2 cellular contexts compared by ENCODE assay signal in the genomic region with DNA sequence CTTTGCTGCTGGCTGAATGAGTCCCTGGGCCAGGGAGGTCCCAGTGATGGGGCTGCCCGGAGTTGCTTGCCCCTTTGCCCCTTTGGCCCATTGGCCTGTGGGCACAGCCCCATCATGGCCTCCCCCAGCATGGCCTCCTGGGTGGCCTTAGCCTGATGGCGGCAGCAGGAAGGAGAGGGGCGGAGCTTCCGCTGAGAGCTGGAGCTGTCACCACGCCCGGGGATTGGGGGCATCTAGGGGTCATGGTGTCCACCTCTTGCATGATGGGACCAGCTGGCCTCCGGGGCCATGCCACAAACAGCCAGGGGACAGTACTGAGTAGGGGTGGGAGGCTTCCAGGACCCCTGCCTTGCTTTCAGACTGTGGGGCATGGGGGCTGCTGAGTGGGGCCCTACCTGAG.
TF ChIP-seq lines count a peak whose summit lies in the region.

No MANE protein-coding gene starts in this region.

TF ChIP-seq in HCT116, 20 proteins besides CTCF, POLR2A, EP300 and RAD21:
- TF ChIP-seq, protein P1, sequence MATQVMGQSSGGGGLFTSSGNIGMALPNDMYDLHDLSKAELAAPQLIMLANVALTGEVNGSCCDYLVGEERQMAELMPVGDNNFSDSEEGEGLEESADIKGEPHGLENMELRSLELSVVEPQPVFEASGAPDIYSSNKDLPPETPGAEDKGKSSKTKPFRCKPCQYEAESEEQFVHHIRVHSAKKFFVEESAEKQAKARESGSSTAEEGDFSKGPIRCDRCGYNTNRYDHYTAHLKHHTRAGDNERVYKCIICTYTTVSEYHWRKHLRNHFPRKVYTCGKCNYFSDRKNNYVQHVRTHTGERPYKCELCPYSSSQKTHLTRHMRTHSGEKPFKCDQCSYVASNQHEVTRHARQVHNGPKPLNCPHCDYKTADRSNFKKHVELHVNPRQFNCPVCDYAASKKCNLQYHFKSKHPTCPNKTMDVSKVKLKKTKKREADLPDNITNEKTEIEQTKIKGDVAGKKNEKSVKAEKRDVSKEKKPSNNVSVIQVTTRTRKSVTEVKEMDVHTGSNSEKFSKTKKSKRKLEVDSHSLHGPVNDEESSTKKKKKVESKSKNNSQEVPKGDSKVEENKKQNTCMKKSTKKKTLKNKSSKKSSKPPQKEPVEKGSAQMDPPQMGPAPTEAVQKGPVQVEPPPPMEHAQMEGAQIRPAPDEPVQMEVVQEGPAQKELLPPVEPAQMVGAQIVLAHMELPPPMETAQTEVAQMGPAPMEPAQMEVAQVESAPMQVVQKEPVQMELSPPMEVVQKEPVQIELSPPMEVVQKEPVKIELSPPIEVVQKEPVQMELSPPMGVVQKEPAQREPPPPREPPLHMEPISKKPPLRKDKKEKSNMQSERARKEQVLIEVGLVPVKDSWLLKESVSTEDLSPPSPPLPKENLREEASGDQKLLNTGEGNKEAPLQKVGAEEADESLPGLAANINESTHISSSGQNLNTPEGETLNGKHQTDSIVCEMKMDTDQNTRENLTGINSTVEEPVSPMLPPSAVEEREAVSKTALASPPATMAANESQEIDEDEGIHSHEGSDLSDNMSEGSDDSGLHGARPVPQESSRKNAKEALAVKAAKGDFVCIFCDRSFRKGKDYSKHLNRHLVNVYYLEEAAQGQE (IDR thresholded peaks at IDR 0.05; ENCODE audit: low read depth): no peak

TF ChIP-seq in K562, 482 proteins besides CTCF, POLR2A, EP300 and RAD21:
- TF ChIP-seq PTRF (tag; IDR thresholded peaks at IDR 0.05): no peak
- peak; percentile 56 for TF ChIP-seq CEBPG (CRISPR knock-in tag; IDR thresholded peaks at IDR 0.05)
- no peak for TF ChIP-seq CEBPG (tag; conservative IDR thresholded peaks at IDR 0.05 in 1 of 2, IDR thresholded peaks at IDR 0.05 in 1 of 2)
- TF ChIP-seq YY1 (IDR thresholded peaks at IDR 0.05; ENCODE audit: borderline replicate concordance in 1 of 3, control insufficient read depth in 1 of 3, extremely low read depth in 1 of 3, insufficient read depth in 3 of 3, insufficient read length in 1 of 3, insufficient replicate concordance in 2 of 3, low read depth in 1 of 3, low read length in 2 of 3): peak; percentile 19 to 70 (median 31)
- TF ChIP-seq, protein P2, sequence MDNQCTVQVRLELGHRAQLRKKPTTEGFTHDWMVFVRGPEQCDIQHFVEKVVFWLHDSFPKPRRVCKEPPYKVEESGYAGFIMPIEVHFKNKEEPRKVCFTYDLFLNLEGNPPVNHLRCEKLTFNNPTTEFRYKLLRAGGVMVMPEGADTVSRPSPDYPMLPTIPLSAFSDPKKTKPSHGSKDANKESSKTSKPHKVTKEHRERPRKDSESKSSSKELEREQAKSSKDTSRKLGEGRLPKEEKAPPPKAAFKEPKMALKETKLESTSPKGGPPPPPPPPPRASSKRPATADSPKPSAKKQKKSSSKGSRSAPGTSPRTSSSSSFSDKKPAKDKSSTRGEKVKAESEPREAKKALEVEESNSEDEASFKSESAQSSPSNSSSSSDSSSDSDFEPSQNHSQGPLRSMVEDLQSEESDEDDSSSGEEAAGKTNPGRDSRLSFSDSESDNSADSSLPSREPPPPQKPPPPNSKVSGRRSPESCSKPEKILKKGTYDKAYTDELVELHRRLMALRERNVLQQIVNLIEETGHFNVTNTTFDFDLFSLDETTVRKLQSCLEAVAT (IDR thresholded peaks at IDR 0.05): no peak
- no peak for TF ChIP-seq ETV1 (tag; conservative IDR thresholded peaks at IDR 0.05; ENCODE audit: low read depth)
- TF ChIP-seq RBFOX2 (IDR thresholded peaks at IDR 0.05; ENCODE audit: low read depth, low read length): peak; percentile 29; the same call in 1 of the 2 replicates
- TF ChIP-seq ETS2 (tag; IDR thresholded peaks at IDR 0.05; ENCODE audit: borderline replicate concordance, poor library complexity, severe bottlenecking): no peak
- TF ChIP-seq, protein P3, sequence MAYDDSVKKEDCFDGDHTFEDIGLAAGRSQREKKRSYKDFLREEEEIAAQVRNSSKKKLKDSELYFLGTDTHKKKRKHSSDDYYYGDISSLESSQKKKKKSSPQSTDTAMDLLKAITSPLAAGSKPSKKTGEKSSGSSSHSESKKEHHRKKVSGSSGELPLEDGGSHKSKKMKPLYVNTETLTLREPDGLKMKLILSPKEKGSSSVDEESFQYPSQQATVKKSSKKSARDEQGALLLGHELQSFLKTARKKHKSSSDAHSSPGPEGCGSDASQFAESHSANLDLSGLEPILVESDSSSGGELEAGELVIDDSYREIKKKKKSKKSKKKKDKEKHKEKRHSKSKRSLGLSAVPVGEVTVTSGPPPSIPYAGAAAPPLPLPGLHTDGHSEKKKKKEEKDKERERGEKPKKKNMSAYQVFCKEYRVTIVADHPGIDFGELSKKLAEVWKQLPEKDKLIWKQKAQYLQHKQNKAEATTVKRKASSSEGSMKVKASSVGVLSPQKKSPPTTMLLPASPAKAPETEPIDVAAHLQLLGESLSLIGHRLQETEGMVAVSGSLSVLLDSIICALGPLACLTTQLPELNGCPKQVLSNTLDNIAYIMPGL (CRISPR knock-in tag; IDR thresholded peaks at IDR 0.05): no peak
- TF ChIP-seq, protein P4, sequence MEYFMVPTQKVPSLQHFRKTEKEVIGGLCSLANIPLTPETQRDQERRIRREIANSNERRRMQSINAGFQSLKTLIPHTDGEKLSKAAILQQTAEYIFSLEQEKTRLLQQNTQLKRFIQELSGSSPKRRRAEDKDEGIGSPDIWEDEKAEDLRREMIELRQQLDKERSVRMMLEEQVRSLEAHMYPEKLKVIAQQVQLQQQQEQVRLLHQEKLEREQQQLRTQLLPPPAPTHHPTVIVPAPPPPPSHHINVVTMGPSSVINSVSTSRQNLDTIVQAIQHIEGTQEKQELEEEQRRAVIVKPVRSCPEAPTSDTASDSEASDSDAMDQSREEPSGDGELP (CRISPR knock-in tag; IDR thresholded peaks at IDR 0.05; ENCODE audit: borderline replicate concordance): peak; percentile 48; the same call in 1 of the 2 replicates
- no peak for TF ChIP-seq PTBP1 (IDR thresholded peaks at IDR 0.05; ENCODE audit: low read depth, low read length)
- no peak for TF ChIP-seq HEY1 (CRISPR knock-in tag; IDR thresholded peaks at IDR 0.05; ENCODE audit: borderline replicate concordance)
- TF ChIP-seq NFIC (IDR thresholded peaks at IDR 0.05): no peak
- no peak for TF ChIP-seq ELF4 (CRISPR knock-in tag; IDR thresholded peaks at IDR 0.05)
- TF ChIP-seq, protein P5, sequence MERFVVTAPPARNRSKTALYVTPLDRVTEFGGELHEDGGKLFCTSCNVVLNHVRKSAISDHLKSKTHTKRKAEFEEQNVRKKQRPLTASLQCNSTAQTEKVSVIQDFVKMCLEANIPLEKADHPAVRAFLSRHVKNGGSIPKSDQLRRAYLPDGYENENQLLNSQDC (CRISPR knock-in tag; IDR thresholded peaks at IDR 0.05): no peak
- TF ChIP-seq, protein P6, sequence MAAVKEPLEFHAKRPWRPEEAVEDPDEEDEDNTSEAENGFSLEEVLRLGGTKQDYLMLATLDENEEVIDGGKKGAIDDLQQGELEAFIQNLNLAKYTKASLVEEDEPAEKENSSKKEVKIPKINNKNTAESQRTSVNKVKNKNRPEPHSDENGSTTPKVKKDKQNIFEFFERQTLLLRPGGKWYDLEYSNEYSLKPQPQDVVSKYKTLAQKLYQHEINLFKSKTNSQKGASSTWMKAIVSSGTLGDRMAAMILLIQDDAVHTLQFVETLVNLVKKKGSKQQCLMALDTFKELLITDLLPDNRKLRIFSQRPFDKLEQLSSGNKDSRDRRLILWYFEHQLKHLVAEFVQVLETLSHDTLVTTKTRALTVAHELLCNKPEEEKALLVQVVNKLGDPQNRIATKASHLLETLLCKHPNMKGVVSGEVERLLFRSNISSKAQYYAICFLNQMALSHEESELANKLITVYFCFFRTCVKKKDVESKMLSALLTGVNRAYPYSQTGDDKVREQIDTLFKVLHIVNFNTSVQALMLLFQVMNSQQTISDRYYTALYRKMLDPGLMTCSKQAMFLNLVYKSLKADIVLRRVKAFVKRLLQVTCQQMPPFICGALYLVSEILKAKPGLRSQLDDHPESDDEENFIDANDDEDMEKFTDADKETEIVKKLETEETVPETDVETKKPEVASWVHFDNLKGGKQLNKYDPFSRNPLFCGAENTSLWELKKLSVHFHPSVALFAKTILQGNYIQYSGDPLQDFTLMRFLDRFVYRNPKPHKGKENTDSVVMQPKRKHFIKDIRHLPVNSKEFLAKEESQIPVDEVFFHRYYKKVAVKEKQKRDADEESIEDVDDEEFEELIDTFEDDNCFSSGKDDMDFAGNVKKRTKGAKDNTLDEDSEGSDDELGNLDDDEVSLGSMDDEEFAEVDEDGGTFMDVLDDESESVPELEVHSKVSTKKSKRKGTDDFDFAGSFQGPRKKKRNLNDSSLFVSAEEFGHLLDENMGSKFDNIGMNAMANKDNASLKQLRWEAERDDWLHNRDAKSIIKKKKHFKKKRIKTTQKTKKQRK (IDR thresholded peaks at IDR 0.05; ENCODE audit: borderline replicate concordance, low read depth, low read length): no peak
- TF ChIP-seq CCAR2 (IDR thresholded peaks at IDR 0.05; ENCODE audit: low read depth, low read length): no peak
